In the genomic region with DNA sequence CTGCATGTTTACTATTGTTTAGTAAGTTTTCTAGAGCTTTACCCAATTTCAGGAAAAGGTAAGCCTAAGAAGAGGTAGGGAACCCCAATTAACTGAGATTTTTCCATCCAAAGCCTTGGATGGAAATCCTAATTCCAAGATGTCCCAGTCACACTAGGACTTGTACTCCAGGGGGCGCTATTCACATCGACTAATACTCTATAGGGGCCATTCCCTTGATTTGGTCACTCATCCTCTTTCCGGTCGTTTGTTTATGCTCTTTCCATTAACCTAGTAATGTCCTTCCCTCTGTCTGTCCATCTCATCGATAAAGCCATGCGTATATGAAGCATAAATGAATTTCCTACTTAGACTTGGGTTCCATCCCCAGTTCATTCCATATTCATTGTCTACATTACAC, we compare ENCODE assay signal across 12 cellular contexts.
A peak's percentile ranks its signal among the peaks of the same experiment; 100 is the strongest.
DNase-seq lines count a peak whose midpoint lies in the region; ATAC-seq, FAIRE-seq and TF ChIP-seq lines count a peak whose summit lies in the region.
"Had no signal": no experiment of that assay in that cellular context is flagged by ENCODE, and none has a peak within 500 bp of the region (broad histone marks: within the 10 kb centered on the region; RNA-seq: fewer than 3 reads in every experiment).

No MANE protein-coding gene starts in this region.

- H3K4me2 ChIP-seq in H1 (ENCODE audit: insufficient read depth in 1 of 2, low read depth in 2 of 2, low read length in 2 of 2) (no peak overlapping the region), smooth muscle cell (no peak overlapping the region)

- no peak overlapping the region for H2BK15ac ChIP-seq in H1 (ENCODE audit: low read length)

- WGBS in H1 (ENCODE audit: extremely low coverage in 1 of 2, insufficient coverage in 1 of 2, insufficient read length in 1 of 2, insufficient replicate concordance in 2 of 2, low coverage in 1 of 2, low lambda C conversion rate in 2 of 2, missing lambda C conversion rate in 1 of 2), 2 experiments: 59% methylated on average over 6 of the region's 6 CpGs; no CpG with 5 or more reads in 1 of the 2 experiments
- WGBS in smooth muscle cell (ENCODE audit: low lambda C conversion rate): 72% methylated on average over 6 of the region's 6 CpGs

- H3K36me3 ChIP-seq in H1 (ENCODE audit: control insufficient read depth in 2 of 4, insufficient read depth in 4 of 4, low read length in 3 of 4) (no peaks in the 10 kb centered on the region), smooth muscle cell (ENCODE audit: low read depth) (no peaks in the 10 kb centered on the region)

- H3K9me3 Mint-ChIP-seq in activated CD8-positive, alpha-beta memory T cell treated with anti-CD3 and anti-CD28 coated beads, Interleukin-2, amount 10 ng/mL, durations not matched to agents 7 days and 5 days (ENCODE audit: low read depth): no peaks in the 10 kb centered on the region
- H3K9me3 Mint-ChIP-seq: activated T-helper 1 cell treated with anti-CD3 and anti-CD28 coated beads, Interleukin-12 subunit alpha, Interleukin-12 subunit beta, Interleukin-2, Interleukin-4 antibody, amounts not matched to agents 30 ng/mL and 10 ng/mL and 1 ng/mL, durations not matched to agents 14 hours and 24 hours and 36 hours had no signal

- H2BK20ac ChIP-seq in H1 (ENCODE audit: low read length): no peak overlapping the region

- no peak overlapping the region for H3K23ac ChIP-seq in H1 (ENCODE audit: insufficient read length)

- H3K27me3 ChIP-seq in H1 (replicated peaks in 1 of 4; ENCODE audit: control insufficient read depth in 3 of 4, extremely low read depth in 1 of 4, insufficient read depth in 3 of 4, low read length in 3 of 4): no peaks in the 10 kb centered on the region
- H3K27me3 ChIP-seq in smooth muscle cell (ENCODE audit: low read depth): no peaks in the 10 kb centered on the region

- peaks cover 30% of the 10 kb centered on the region for H3K4me1 Mint-ChIP-seq in T-helper 17 cell
- H3K4me1 Mint-ChIP-seq in activated CD8-positive, alpha-beta memory T cell treated with anti-CD3 and anti-CD28 coated beads, Interleukin-2, amount 10 ng/mL, durations not matched to agents 7 days and 5 days: no peaks in the 10 kb centered on the region

- no peak overlapping the region for H3K18ac ChIP-seq in H1 (ENCODE audit: extremely low read depth, low read length)

- peak; percentile 78 for FAIRE-seq in H1 (lab: Jason Lieb, UNC)

- no peak overlapping the region for H3K4me3 Mint-ChIP-seq in T-helper 17 cell
- H3K4me3 Mint-ChIP-seq in activated CD8-positive, alpha-beta memory T cell treated with anti-CD3 and anti-CD28 coated beads, Interleukin-2, amount 10 ng/mL, durations not matched to agents 7 days and 5 days: no peak overlapping the region
- H3K4me3 Mint-ChIP-seq: activated T-helper 1 cell treated with anti-CD3 and anti-CD28 coated beads, Interleukin-12 subunit alpha, Interleukin-12 subunit beta, Interleukin-2, Interleukin-4 antibody, amounts not matched to agents 30 ng/mL and 10 ng/mL and 1 ng/mL, durations not matched to agents 14 hours and 24 hours and 36 hours had no signal

- no peaks in the 10 kb centered on the region for H3K23me2 ChIP-seq in H1 (ENCODE audit: low read depth, low read length)

- TF ChIP-seq RAD21 in H1 (IDR thresholded peaks at IDR 0.05 in 1 of 2, conservative IDR thresholded peaks at IDR 0.05 in 1 of 2; ENCODE audit: low read depth in 2 of 2, low read length in 2 of 2): peak; percentile 70 to 80

- no peak overlapping the region for H3K27ac Mint-ChIP-seq in T-helper 17 cell
- H3K27ac Mint-ChIP-seq in activated CD8-positive, alpha-beta memory T cell treated with anti-CD3 and anti-CD28 coated beads, Interleukin-2, amount 10 ng/mL, durations not matched to agents 7 days and 5 days: no peak overlapping the region
- H3K27ac Mint-ChIP-seq: activated T-helper 1 cell treated with anti-CD3 and anti-CD28 coated beads, Interleukin-12 subunit alpha, Interleukin-12 subunit beta, Interleukin-2, Interleukin-4 antibody, amounts not matched to agents 30 ng/mL and 10 ng/mL and 1 ng/mL, durations not matched to agents 14 hours and 24 hours and 36 hours had no signal

- no peak overlapping the region for H2AK5ac ChIP-seq in H1 (ENCODE audit: low read depth, low read length)

- no peaks in the 10 kb centered on the region for H3F3A ChIP-seq in smooth muscle cell (ENCODE audit: low read depth)

- no peak overlapping the region for H4K5ac ChIP-seq in H1 (ENCODE audit: insufficient read length, low read depth, low read length)

- TF ChIP-seq POLR2A in NB4 (IDR thresholded peaks at IDR 0.05; ENCODE audit: extremely low read depth, insufficient read length) (no peak), H1 (IDR thresholded peaks at IDR 0.05; ENCODE audit: control extremely low read depth in 1 of 2, low read depth in 2 of 2, low read length in 2 of 2) (no peak)

- H3K27ac ChIP-seq in H1 (ENCODE audit: low read depth, low read length): no peak overlapping the region
- no peak overlapping the region for H3K27ac ChIP-seq in smooth muscle cell (ENCODE audit: low read depth)

- DNase-seq in NCI-H748 (lab: John Stamatoyannopoulos, UW; ENCODE audit: unreplicated experiment) (peak; percentile 31), NCI-H748 treated with DMSO at 0.1 percent for 48 hours (lab: John Stamatoyannopoulos, UW) (no peak), NB4 (ENCODE audit: low read depth) (peak; percentile 15), H1 (ENCODE audit: low read depth in 1 of 2, low spot score in 2 of 2) (peak in 1 of 2 experiments; percentile 66), smooth muscle cell (lab: John Stamatoyannopoulos, UW; ENCODE audit: unreplicated experiment) (no peak), ecto neural progenitor cell (ENCODE audit: low spot score) (no peak), T-helper 17 cell (no peak)
- DNase-seq in activated CD8-positive, alpha-beta memory T cell treated with anti-CD3 and anti-CD28 coated beads, Interleukin-2, amount 10 ng/mL, durations not matched to agents 7 days and 5 days: no peak
- DNase-seq: dermis blood vessel endothelial cell, MV-4-11, T-helper 1 cell had no signal

- no peak overlapping the region for H4K91ac ChIP-seq in H1 (replicated peaks; ENCODE audit: insufficient read length, low read length)

- H2BK5ac ChIP-seq in H1 (ENCODE audit: low read depth, low read length): no peak overlapping the region

- H4K8ac ChIP-seq in H1 (ENCODE audit: extremely low read depth, insufficient read depth, low read length): no peak overlapping the region

- H3K36me3 Mint-ChIP-seq in T-helper 17 cell (ENCODE audit: low read depth): no peaks in the 10 kb centered on the region
- H3K36me3 Mint-ChIP-seq in activated CD8-positive, alpha-beta memory T cell treated with anti-CD3 and anti-CD28 coated beads, Interleukin-2, amount 10 ng/mL, durations not matched to agents 7 days and 5 days: peaks cover 2% of the 10 kb centered on the region

- CTCF ChIA-PET in H1 (lab: Charles Lee; ENCODE audit: partially characterized antibody): interaction anchor here (0.7 to 1.7 kb wide), 34 partner anchors 8 to 446 kb away, joined by 3 to 8 read pairs (median 4); no protein-coding TSS in a partner anchor
- CTCF ChIA-PET in activated CD8-positive, alpha-beta memory T cell treated with anti-CD3 and anti-CD28 coated beads, Interleukin-2, amount 10 ng/mL, durations not matched to agents 7 days and 5 days (lab: Charles Lee): interaction anchor here (1.4 kb wide), 1 partner anchor 17 kb away, joined by 4 read pairs; no protein-coding TSS in a partner anchor

- no peak for TF ChIP-seq EP300 in H1 (IDR thresholded peaks at IDR 0.05; ENCODE audit: borderline replicate concordance in 1 of 2, low read depth in 2 of 2, low read length in 2 of 2)

- no peak overlapping the region for H3K56ac ChIP-seq in H1 (replicated peaks; ENCODE audit: insufficient read length, low read depth, low read length)

- ATAC-seq in T-helper 17 cell: no peak
- no peak for ATAC-seq in activated CD8-positive, alpha-beta memory T cell treated with anti-CD3 and anti-CD28 coated beads, Interleukin-2, amount 10 ng/mL, durations not matched to agents 7 days and 5 days

- H3K14ac ChIP-seq in H1 (ENCODE audit: insufficient read length): no peak overlapping the region

- H2BK12ac ChIP-seq in H1 (ENCODE audit: low read depth, low read length): no peak overlapping the region

- TF ChIP-seq CTCF in NB4 (IDR thresholded peaks at IDR 0.05; ENCODE audit: low read depth, low read length) (peak; percentile 43), H1 (IDR thresholded peaks at IDR 0.05; ENCODE audit: control extremely low read depth in 1 of 3, insufficient read depth in 1 of 3, low read depth in 1 of 3, low read length in 3 of 3) (peak in 2 of 3 experiments; percentile 52 to 71; a peak in 2 of 4 replicates), smooth muscle cell (IDR thresholded peaks at IDR 0.05; ENCODE audit: borderline replicate concordance, insufficient read depth, poor library complexity, severe bottlenecking) (peak; percentile 42)

- H3K4me1 ChIP-seq in H1 (replicated peaks in 1 of 4; ENCODE audit: control insufficient read depth in 3 of 4, insufficient read depth in 4 of 4, low read length in 3 of 4) (peaks cover 0 to 5% (median 1%) of the 10 kb centered on the region in 4 experiments; a peak in 3 of 7 replicates), smooth muscle cell (ENCODE audit: low read depth) (peaks cover 6% of the 10 kb centered on the region)

- H4K20me1 ChIP-seq in H1 (replicated peaks in 1 of 2; ENCODE audit: control insufficient read depth in 1 of 2, insufficient read depth in 2 of 2, low read length in 2 of 2): no peaks in the 10 kb centered on the region
- H4K20me1 ChIP-seq in smooth muscle cell (ENCODE audit: low read depth): no peaks in the 10 kb centered on the region

- H2AFZ ChIP-seq in H1 (ENCODE audit: low read length): no peak overlapping the region; the same call in 1 of the 2 replicates
- no peak overlapping the region for H2AFZ ChIP-seq in smooth muscle cell (ENCODE audit: low read depth)

- H3K79me2 ChIP-seq in H1 (ENCODE audit: control insufficient read depth in 1 of 2, insufficient read depth in 2 of 2, low read length in 2 of 2) (no peaks in the 10 kb centered on the region), smooth muscle cell (ENCODE audit: low read depth) (no peaks in the 10 kb centered on the region)

- no peaks in the 10 kb centered on the region for H3K79me1 ChIP-seq in H1 (ENCODE audit: low read depth, low read length)

- no peak overlapping the region for H3K9ac ChIP-seq in H1 (replicated peaks in 1 of 4; ENCODE audit: extremely low read depth in 1 of 4, low read depth in 3 of 4, low read length in 3 of 4)
- no peak overlapping the region for H3K9ac ChIP-seq in smooth muscle cell (ENCODE audit: low read depth)

- H3K4me3 ChIP-seq in NB4 (ENCODE audit: low read depth, low read length) (no peak overlapping the region), H1 (ENCODE audit: extremely low read depth in 1 of 4, insufficient read depth in 2 of 4, low read depth in 3 of 4, low read length in 4 of 4) (no peak overlapping the region), smooth muscle cell (no peak overlapping the region)

- H2BK120ac ChIP-seq in H1 (replicated peaks; ENCODE audit: low read depth, low read length): no peak overlapping the region

- no peaks in the 10 kb centered on the region for H3K27me3 Mint-ChIP-seq in T-helper 17 cell
- H3K27me3 Mint-ChIP-seq in activated CD8-positive, alpha-beta memory T cell treated with anti-CD3 and anti-CD28 coated beads, Interleukin-2, amount 10 ng/mL, durations not matched to agents 7 days and 5 days: no peaks in the 10 kb centered on the region

- no peak overlapping the region for H3K4ac ChIP-seq in H1 (replicated peaks; ENCODE audit: insufficient read length, low read depth, low read length)

- POLR2A ChIA-PET in H1 (lab: Charles Lee; ENCODE audit: partially characterized antibody): no interaction called here

- no peaks in the 10 kb centered on the region for H3K9me3 ChIP-seq in H1 (ENCODE audit: insufficient read depth in 2 of 2, low read depth in 1 of 2, low read length in 1 of 2)
- no peaks in the 10 kb centered on the region for H3K9me3 ChIP-seq in smooth muscle cell (replicated peaks; ENCODE audit: low read depth)
- no peaks in the 10 kb centered on the region for H3K9me3 ChIP-seq in T-helper 17 cell (ENCODE audit: control insufficient read depth, low read length, poor library complexity, severe bottlenecking)

Comparison
In these comparisons a context has a peak if more than half of its experiments do, and no peak if none do; other contexts are left out.
1. DNase-seq: peak in NCI-H748 (single experiment) and NB4 (single experiment); none in NCI-H748 treated with DMSO at 0.1 percent for 48 hours (single experiment), smooth muscle cell (single experiment), ecto neural progenitor cell (single experiment), T-helper 17 cell (0 of 3) and activated CD8-positive, alpha-beta memory T cell treated with anti-CD3 and anti-CD28 coated beads, Interleukin-2, amount 10 ng/mL, durations not matched to agents 7 days and 5 days (single experiment).
2. Peak in every context shown above with its lines, with median percentiles within 50 percentile points of each other: CTCF ChIP-seq.